ENCODE assay signal across 10 cellular contexts in the genomic region with DNA sequence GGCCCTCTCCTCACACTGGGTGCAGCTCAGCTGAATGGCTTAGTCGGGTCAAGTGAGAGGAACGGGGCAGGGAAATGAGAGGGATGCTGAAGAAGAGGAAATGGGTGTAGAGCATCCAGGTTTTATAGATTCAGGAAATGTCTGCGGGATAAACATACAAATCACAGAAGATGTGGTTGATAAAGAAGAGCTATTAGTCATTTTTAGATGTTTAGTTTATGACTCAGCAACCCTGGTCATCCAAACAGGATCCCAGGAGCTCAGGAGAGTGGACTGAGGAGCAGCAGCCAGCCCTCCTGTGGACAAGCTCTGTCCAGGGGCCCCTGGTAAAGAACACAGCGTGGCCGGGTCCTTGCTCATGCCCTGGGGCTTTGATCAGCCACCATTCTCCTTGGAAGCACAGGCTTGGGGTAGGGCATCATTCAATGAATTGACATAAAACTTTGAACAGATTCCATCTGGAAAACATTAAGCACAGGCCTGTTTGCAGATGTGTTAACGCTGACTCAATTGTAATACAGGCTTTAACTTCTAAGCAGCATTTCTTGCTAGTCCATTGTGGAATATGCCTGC.
DNase-seq lines count a peak whose midpoint lies in the region; TF ChIP-seq lines count a peak whose summit lies in the region.
"Had no signal": no experiment of that assay in that cellular context is flagged by ENCODE, and none has a peak within 500 bp of the region (broad histone marks: within the 10 kb centered on the region; RNA-seq: fewer than 3 reads in every experiment).

No MANE protein-coding gene starts in this region.

- no peak overlapping the region for H3K27ac Mint-ChIP-seq in CD8-positive, alpha-beta memory T cell

- no peak overlapping the region for H3K27ac ChIP-seq in CD8-positive, alpha-beta memory T cell (ENCODE audit: low read depth, low read length)
- H3K27ac ChIP-seq: gastrocnemius medialis had no signal

- peaks cover 14% of the 10 kb centered on the region for H3K36me3 ChIP-seq in skeletal muscle satellite cell (ENCODE audit: insufficient read depth, low read length)
- H3K36me3 ChIP-seq in CD8-positive, alpha-beta memory T cell (ENCODE audit: insufficient read depth, low read length) = no peaks in the 10 kb centered on the region
- H3K36me3 ChIP-seq: gastrocnemius medialis had no signal

- DNase-seq in H4 (ENCODE audit: low spot score) (peak; percentile 92), SW 1271 (lab: John Stamatoyannopoulos, UW) (peak; percentile 93 to 99), fibroblast of the aortic adventitia (ENCODE audit: low read depth) (peak; percentile 97), superior temporal gyrus (ENCODE audit: extremely low spot score) (no peak), NCI-H2196 treated with DMSO at 0.1 percent for 48 hours (lab: John Stamatoyannopoulos, UW; ENCODE audit: unreplicated experiment) (no peak)
- DNase-seq in CD8-positive, alpha-beta memory T cell = no peak
- DNase-seq: gastrocnemius medialis, KG1, OCI-M1 had no signal

- H3K4me1 Mint-ChIP-seq in CD8-positive, alpha-beta memory T cell = peaks cover 0 to 5% (median 4%) of the 10 kb centered on the region in 3 donors

- TF ChIP-seq CTCF in fibroblast of the aortic adventitia (IDR thresholded peaks at IDR 0.05; ENCODE audit: insufficient read depth, low read length) = peak; percentile 53

- peaks cover 11 to 28% of the 10 kb centered on the region in 2 donors for H3K27me3 Mint-ChIP-seq in CD8-positive, alpha-beta memory T cell

- peak overlapping the region; percentile 15 for H3K9ac ChIP-seq in skeletal muscle satellite cell (ENCODE audit: low read depth, low read length)

- H3K9me3 ChIP-seq in skeletal muscle satellite cell (replicated peaks; ENCODE audit: low read length) = no peaks in the 10 kb centered on the region
- no peaks in the 10 kb centered on the region for H3K9me3 ChIP-seq in CD8-positive, alpha-beta memory T cell (ENCODE audit: low read length)
- H3K9me3 ChIP-seq: gastrocnemius medialis had no signal

- H3K36me3 Mint-ChIP-seq in CD8-positive, alpha-beta memory T cell = no peaks in the 10 kb centered on the region

- POLR2A ChIA-PET in CD8-positive, alpha-beta memory T cell (lab: Charles Lee) = no interaction called here

- no peak overlapping the region for H3K4me3 ChIP-seq in fibroblast of the aortic adventitia (ENCODE audit: low read depth, low read length)
- H3K4me3 ChIP-seq in skeletal muscle satellite cell (ENCODE audit: low read length) = no peak overlapping the region
- no peak overlapping the region for H3K4me3 ChIP-seq in CD8-positive, alpha-beta memory T cell (ENCODE audit: low read length)
- H3K4me3 ChIP-seq: gastrocnemius medialis had no signal

- H3K4me1 ChIP-seq in skeletal muscle satellite cell (ENCODE audit: control insufficient read depth, insufficient read depth, low read length) = peaks cover 27% of the 10 kb centered on the region
- H3K4me1 ChIP-seq in CD8-positive, alpha-beta memory T cell (ENCODE audit: insufficient read depth, low read length) = no peaks in the 10 kb centered on the region
- H3K4me1 ChIP-seq: gastrocnemius medialis had no signal

- no peak overlapping the region for H3K4me3 Mint-ChIP-seq in CD8-positive, alpha-beta memory T cell

- H3K4me2 ChIP-seq in skeletal muscle satellite cell (ENCODE audit: low read length) = peak overlapping the region; percentile 64

- peaks cover 0 to 2% (median 2%) of the 10 kb centered on the region in 5 donors for H3K9me3 Mint-ChIP-seq in CD8-positive, alpha-beta memory T cell

- H3K27me3 ChIP-seq in skeletal muscle satellite cell (ENCODE audit: control insufficient read depth, insufficient read depth, low read length) = peaks cover 2% of the 10 kb centered on the region
- no peaks in the 10 kb centered on the region for H3K27me3 ChIP-seq in CD8-positive, alpha-beta memory T cell (ENCODE audit: insufficient read depth, low read length, poor library complexity, severe bottlenecking)
- H3K27me3 ChIP-seq: gastrocnemius medialis had no signal

- CTCF ChIA-PET in CD8-positive, alpha-beta memory T cell (lab: Charles Lee) = interaction anchor here (1.4 kb wide), 1 partner anchor 302 kb away, joined by 3 read pairs; no protein-coding TSS in a partner anchor

Comparison
In these comparisons a context has a peak if more than half of its experiments do, and no peak if none do; other contexts are left out.
1. DNase-seq: peak in H4 (single experiment), SW 1271 (2 of 2) and fibroblast of the aortic adventitia (single experiment); none in CD8-positive, alpha-beta memory T cell (0 of 5), superior temporal gyrus (single experiment) and NCI-H2196 treated with DMSO at 0.1 percent for 48 hours (single experiment).